ENCODE assay signal across 8 cellular contexts in genomic region chr21:27700974-27701614, GRCh38.
DNase-seq lines count a peak whose midpoint lies in the region; ATAC-seq and TF ChIP-seq lines count a peak whose summit lies in the region.

No MANE protein-coding gene starts in this region.

- H3K27ac ChIP-seq in coronary artery = no peak overlapping the region
- H3K27ac ChIP-seq in left lung = no peak overlapping the region

- H3K4me3 Mint-ChIP-seq in HFFc6 = no peak overlapping the region

- H3K4me1 Mint-ChIP-seq in HFFc6 (ENCODE audit: low read depth) = peaks cover 17% of the 10 kb centered on the region

- no peaks in the 10 kb centered on the region for H3K36me3 ChIP-seq in left lung

- in situ Hi-C loops in Caki2 (cut with HindIII; ENCODE audit: low pct_unique_long_range_greater_than_20kb, low sequenced_read_pairs) = no loop called here

- DNase-seq in Caki2 (ENCODE audit: low read depth) = peak; percentile 77
- DNase-seq in HFFc6 = peak; percentile 71
- peak; percentile 75 to 93 for DNase-seq in NCI-H446 (lab: John Stamatoyannopoulos, UW)
- peak; percentile 5 to 43 for DNase-seq in activated CD4-positive, alpha-beta T cell treated with anti-CD3 and anti-CD28 coated beads for 24 hours (ENCODE audit: low read depth in 2 of 2)
- peak; percentile 85 for DNase-seq in coronary artery (ENCODE audit: low spot score)
- DNase-seq in left lung = peak; percentile 72 to 78
- DNase-seq in stimulated activated CD4-positive, alpha-beta T cell treated with anti-CD3 and anti-CD28 coated beads, Interleukin-4, amount 100 ng/mL, for 4 hours = peak; percentile 15 to 43

- H3K4me3 ChIP-seq in coronary artery (no peak overlapping the region), left lung (no peak overlapping the region)

- no peak overlapping the region for H3K27ac Mint-ChIP-seq in HFFc6

- ATAC-seq in left lung (peak; percentile 96), GM19324 (IDR thresholded peaks at IDR 0.05; ENCODE audit: low FRiP score, unreplicated experiment) (no peak)

- TF ChIP-seq CTCF in HFFc6 (IDR thresholded peaks at IDR 0.05) (peak; percentile 98), coronary artery (IDR thresholded peaks at IDR 0.05) (peak; percentile 74), left lung (IDR thresholded peaks at IDR 0.05) (peak; percentile 61 to 82)

- H3K9me3 ChIP-seq in left lung = no peaks in the 10 kb centered on the region

- H3K36me3 Mint-ChIP-seq in HFFc6 (ENCODE audit: low read depth) = peaks cover 4% of the 10 kb centered on the region; the same call in 1 of the 2 replicates

- intact Hi-C loops in left lung (cut with DNase I) = loop anchor here in 1 of 2 donors (10.0 kb wide), 1 partner anchor 1044 kb away; no protein-coding TSS in a partner anchor

- H3K27me3 Mint-ChIP-seq in HFFc6 (ENCODE audit: insufficient read depth) = peaks cover 2% of the 10 kb centered on the region; the same call in 1 of the 2 replicates

- H3K9me3 Mint-ChIP-seq in HFFc6 = no peaks in the 10 kb centered on the region

- no peaks in the 10 kb centered on the region for H3K27me3 ChIP-seq in left lung

- no peaks in the 10 kb centered on the region for H3K4me1 ChIP-seq in left lung

Comparison
In these comparisons a context has a peak if more than half of its experiments do, and no peak if none do; other contexts are left out.
1. DNase-seq: peak in every context shown above with its lines; median percentile 85 in coronary artery; 84 in NCI-H446; 77 in Caki2; 75 in left lung; 71 in HFFc6; 29 in stimulated activated CD4-positive, alpha-beta T cell treated with anti-CD3 and anti-CD28 coated beads, Interleukin-4, amount 100 ng/mL, for 4 hours; 24 in activated CD4-positive, alpha-beta T cell treated with anti-CD3 and anti-CD28 coated beads for 24 hours.